Comparison of ENCODE assay signal across 1 cellular context in the genomic region with DNA sequence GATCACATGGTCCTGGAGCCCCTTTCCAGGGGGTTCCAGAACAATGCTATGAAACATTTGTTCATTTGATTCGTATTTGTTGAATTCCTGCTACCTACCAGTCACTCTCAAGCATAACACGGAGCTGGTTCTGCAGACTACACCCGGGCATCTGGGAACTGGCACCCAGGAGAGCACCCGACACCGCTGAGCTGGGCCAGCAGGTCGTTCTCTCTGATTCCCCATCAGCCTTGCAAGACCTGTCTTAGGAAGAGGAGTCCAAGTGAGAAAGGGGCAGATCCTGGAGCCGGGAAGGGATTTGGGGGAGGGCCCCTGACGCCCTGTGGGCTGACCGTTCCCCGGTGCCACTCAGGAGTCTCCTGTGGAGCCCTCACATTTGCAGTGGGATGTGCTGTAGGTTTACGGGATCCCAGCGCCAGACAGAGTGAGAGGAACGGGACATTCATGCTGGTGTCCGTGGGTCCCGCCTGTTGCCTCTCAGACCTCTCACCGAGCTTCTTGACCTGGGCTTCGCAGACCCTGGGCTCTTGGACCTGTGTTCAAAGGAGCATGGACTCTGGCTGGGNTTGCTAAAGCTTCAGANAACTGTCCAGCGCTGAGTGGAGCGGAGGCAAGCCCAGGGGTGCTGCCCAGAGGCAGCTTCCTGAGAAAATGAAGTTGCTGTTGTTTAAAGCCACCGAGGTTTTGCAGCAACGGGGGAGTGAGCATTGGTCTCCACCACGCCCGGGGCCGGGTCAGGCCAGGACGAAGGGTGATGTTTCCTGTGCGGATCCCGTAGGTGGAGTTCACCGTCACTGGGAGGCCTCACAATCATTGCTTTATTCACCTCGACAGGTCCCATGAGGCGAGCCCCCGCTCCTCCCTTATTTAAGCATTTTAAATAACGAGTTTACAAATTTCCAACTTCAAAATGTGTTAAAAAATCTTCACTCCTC.
TF ChIP-seq lines count a peak whose summit lies in the region.

No MANE protein-coding gene starts in this region.

TF ChIP-seq in K562, 482 proteins besides CTCF, POLR2A, EP300 and RAD21 (continued from another document):
- TF ChIP-seq, protein P1, sequence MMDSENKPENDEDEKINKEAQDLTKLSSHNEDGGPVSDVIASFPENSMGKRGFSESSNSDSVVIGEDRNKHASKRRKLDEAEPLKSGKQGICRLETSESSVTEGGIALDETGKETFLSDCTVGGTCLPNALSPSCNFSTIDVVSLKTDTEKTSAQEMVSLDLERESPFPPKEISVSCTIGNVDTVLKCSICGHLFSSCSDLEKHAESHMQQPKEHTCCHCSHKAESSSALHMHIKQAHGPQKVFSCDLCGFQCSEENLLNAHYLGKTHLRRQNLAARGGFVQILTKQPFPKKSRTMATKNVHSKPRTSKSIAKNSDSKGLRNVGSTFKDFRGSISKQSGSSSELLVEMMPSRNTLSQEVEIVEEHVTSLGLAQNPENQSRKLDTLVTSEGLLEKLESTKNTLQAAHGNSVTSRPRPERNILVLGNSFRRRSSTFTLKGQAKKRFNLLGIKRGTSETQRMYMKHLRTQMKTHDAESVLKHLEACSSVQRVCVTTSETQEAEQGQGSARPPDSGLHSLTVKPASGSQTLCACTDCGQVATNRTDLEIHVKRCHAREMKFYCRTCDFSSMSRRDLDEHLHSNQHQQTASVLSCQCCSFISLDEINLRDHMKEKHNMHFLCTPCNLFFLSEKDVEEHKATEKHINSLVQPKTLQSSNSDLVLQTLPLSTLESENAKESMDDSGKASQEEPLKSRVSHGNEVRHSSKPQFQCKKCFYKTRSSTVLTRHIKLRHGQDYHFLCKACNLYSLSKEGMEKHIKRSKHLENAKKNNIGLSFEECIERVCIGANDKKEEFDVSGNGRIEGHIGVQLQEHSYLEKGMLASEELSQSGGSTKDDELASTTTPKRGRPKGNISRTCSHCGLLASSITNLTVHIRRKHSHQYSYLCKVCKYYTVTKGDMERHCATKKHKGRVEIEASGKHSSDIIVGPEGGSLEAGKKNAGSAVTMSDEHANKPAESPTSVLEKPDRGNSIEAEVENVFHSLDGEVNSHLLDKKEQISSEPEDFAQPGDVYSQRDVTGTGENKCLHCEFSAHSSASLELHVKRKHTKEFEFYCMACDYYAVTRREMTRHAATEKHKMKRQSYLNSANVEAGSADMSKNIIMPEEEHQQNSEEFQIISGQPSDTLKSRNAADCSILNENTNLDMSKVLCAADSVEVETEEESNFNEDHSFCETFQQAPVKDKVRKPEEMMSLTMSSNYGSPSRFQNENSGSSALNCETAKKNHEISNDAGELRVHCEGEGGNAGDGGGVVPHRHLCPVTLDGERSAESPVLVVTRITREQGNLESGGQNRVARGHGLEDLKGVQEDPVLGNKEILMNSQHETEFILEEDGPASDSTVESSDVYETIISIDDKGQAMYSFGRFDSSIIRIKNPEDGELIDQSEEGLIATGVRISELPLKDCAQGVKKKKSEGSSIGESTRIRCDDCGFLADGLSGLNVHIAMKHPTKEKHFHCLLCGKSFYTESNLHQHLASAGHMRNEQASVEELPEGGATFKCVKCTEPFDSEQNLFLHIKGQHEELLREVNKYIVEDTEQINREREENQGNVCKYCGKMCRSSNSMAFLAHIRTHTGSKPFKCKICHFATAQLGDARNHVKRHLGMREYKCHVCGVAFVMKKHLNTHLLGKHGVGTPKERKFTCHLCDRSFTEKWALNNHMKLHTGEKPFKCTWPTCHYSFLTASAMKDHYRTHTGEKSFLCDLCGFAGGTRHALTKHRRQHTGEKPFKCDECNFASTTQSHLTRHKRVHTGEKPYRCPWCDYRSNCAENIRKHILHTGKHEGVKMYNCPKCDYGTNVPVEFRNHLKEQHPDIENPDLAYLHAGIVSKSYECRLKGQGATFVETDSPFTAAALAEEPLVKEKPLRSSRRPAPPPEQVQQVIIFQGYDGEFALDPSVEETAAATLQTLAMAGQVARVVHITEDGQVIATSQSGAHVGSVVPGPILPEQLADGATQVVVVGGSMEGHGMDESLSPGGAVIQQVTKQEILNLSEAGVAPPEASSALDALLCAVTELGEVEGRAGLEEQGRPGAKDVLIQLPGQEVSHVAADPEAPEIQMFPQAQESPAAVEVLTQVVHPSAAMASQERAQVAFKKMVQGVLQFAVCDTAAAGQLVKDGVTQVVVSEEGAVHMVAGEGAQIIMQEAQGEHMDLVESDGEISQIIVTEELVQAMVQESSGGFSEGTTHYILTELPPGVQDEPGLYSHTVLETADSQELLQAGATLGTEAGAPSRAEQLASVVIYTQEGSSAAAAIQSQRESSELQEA (IDR thresholded peaks at IDR 0.05; ENCODE audit: low read depth), result peak; percentile 44; the same call in 1 of the 2 replicates
